18 cellular contexts compared by ENCODE assay signal in the genomic region with DNA sequence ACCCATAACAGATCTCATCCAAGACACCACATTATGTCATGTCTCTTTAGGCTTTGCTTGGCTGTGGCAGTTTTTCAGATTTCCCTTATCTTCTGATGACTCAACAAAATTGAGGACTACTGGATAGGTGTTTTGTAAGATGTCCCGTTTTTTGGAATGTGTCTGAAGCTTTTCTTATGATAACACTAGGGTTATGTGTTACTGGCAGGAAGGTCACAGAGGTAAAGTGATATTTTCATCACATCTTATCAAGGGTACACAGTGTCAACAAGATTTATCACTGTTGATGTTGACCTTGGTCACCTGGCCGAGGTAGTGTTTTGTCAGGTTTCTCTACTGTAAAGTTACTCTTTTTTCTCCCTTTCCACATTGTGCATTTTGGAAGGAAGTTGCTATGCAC. TPM values are rescaled to one million over a fixed set of nuclear protein-coding genes. Genes with fewer than 3 reads are reported as not detected.
A peak's percentile ranks its signal among the peaks of the same experiment; 100 is the strongest.
DNase-seq lines count a peak whose midpoint lies in the region; ATAC-seq, FAIRE-seq and TF ChIP-seq lines count a peak whose summit lies in the region.
"Had no signal": no experiment of that assay in that cellular context is flagged by ENCODE, and none has a peak within 500 bp of the region (broad histone marks: within the 10 kb centered on the region; RNA-seq: fewer than 3 reads in every experiment).

No MANE protein-coding gene starts in this region.

- TF ChIP-seq RAD21 in K562 (CRISPR knock-in tag; conservative IDR thresholded peaks at IDR 0.05 in 1 of 2, IDR thresholded peaks at IDR 0.05 in 1 of 2) (no peak), HepG2 (CRISPR knock-in tag; IDR thresholded peaks at IDR 0.05) (no peak)

- ATAC-seq in K562 = no peak
- no peak for ATAC-seq in HepG2
- no peak for ATAC-seq in GM18511 (IDR thresholded peaks at IDR 0.05; ENCODE audit: unreplicated experiment)
- no peak for ATAC-seq in HG03571 (IDR thresholded peaks at IDR 0.05; ENCODE audit: unreplicated experiment)

- POLR2A ChIA-PET in K562 (lab: Yijun Ruan, JAX) (interaction anchor here (0.6 to 1.4 kb wide), 2 partner anchors 13 to 417 kb away, joined by 3 to 5 read pairs; no protein-coding TSS in a partner anchor), HepG2 (lab: Yijun Ruan, JAX) (no interaction called here)

- in situ Hi-C loops in K562 (cut with MboI) (no loop called here), HepG2 (cut with HindIII; ENCODE audit: extremely low pct_ligation_motif_present, low pct_unique_long_range_greater_than_20kb) (no loop called here)

- no peak for TF ChIP-seq CTCF in K562 (IDR thresholded peaks at IDR 0.05 in 2 of 3, conservative IDR thresholded peaks at IDR 0.05 in 1 of 3; ENCODE audit: insufficient read depth in 2 of 3, low read depth in 1 of 3, low read length in 3 of 3)
- TF ChIP-seq CTCF in HepG2 (CRISPR knock-in tag; IDR thresholded peaks at IDR 0.05) = no peak

- H3K27ac ChIP-seq in K562 (ENCODE audit: extremely low read depth, low read depth, low read length) (no peak overlapping the region), HepG2 (ENCODE audit: extremely low read length, insufficient read depth, low read length) (no peak overlapping the region)
- H3K27ac ChIP-seq: C4-2B had no signal

- intact Hi-C loops in K562 (cut with micrococcal nuclease) = no loop called here
- intact Hi-C loops in HepG2 (cut with micrococcal nuclease; ENCODE audit: unreplicated experiment) = no loop called here

- H3K79me2 ChIP-seq in K562 (ENCODE audit: control insufficient read depth, insufficient read depth, low read length) (no peaks in the 10 kb centered on the region), HepG2 (ENCODE audit: insufficient read depth, low read length) (no peaks in the 10 kb centered on the region)

- H3K4me2 ChIP-seq in K562 (ENCODE audit: insufficient read depth, low read length) = no peak overlapping the region
- no peak overlapping the region for H3K4me2 ChIP-seq in HepG2 (ENCODE audit: low read depth, low read length)

- 4% methylated on average over 2 of the region's 2 CpGs for WGBS in K562 (ENCODE audit: insufficient coverage, low coverage, missing lambda C conversion rate)
- WGBS in HepG2 (ENCODE audit: low lambda C conversion rate) = 0% methylated on average over 2 of the region's 2 CpGs

- no peaks in the 10 kb centered on the region for H3K27me3 ChIP-seq in K562 (ENCODE audit: control insufficient read depth in 2 of 2, insufficient read depth in 2 of 2, low read length in 2 of 2)
- peaks cover 1 to 4% of the 10 kb centered on the region in 2 experiments; a peak in 2 of 5 replicates for H3K27me3 ChIP-seq in HepG2 (ENCODE audit: control insufficient read depth in 1 of 2, insufficient read depth in 2 of 2, low read length in 2 of 2)

- H3K9ac ChIP-seq in K562 (ENCODE audit: insufficient read depth in 1 of 2, low read depth in 2 of 2, low read length in 2 of 2) (no peak overlapping the region), HepG2 (ENCODE audit: insufficient read depth, low read depth, low read length) (no peak overlapping the region)

- TF ChIP-seq EP300 in K562 (IDR thresholded peaks at IDR 0.05; ENCODE audit: low read length) (peak; percentile 30; the same call in 1 of the 2 replicates), HepG2 (IDR thresholded peaks at IDR 0.05; ENCODE audit: low read depth in 2 of 2, low read length in 2 of 2) (peak in 1 of 2 experiments; percentile 9; a peak in 1 of 4 replicates), HepG2 (CRISPR knock-in tag; IDR thresholded peaks at IDR 0.05; ENCODE audit: borderline replicate concordance) (peak; percentile 50; the same call in 1 of the 2 replicates)

- H3K9me1 ChIP-seq in K562 (ENCODE audit: control insufficient read depth, insufficient read depth, low read length) = no peaks in the 10 kb centered on the region

- H3K36me3 ChIP-seq in K562 (ENCODE audit: control insufficient read depth, insufficient read depth, low read length) (no peaks in the 10 kb centered on the region), HepG2 (replicated peaks in 1 of 2; ENCODE audit: control insufficient read depth in 1 of 2, insufficient read depth in 2 of 2, low read length in 2 of 2) (no peaks in the 10 kb centered on the region)

- H2AFZ ChIP-seq in K562 (ENCODE audit: low read depth, low read length) (no peak overlapping the region), HepG2 (ENCODE audit: low read length) (no peak overlapping the region)

- CTCF ChIA-PET in K562 (lab: Yijun Ruan, JAX; ENCODE audit: low intra/inter-chr PET ratio) = no interaction called here
- CTCF ChIA-PET in HepG2 (lab: Yijun Ruan, JAX; ENCODE audit: low intra/inter-chr PET ratio, low total read pairs) = no interaction called here

- peak; percentile 23 for DNase-seq in HuH-7 (ENCODE audit: low spot score)
- DNase-seq in K562 (ENCODE audit: extremely low read depth in 1 of 4, low spot score in 3 of 4) = no peak
- peak; percentile 22 for DNase-seq in HepG2 (ENCODE audit: low spot score)
- DNase-seq in COLO668 (lab: John Stamatoyannopoulos, UW; ENCODE audit: unreplicated experiment) = no peak
- DNase-seq in retina = no peak
- DNase-seq: AML-193; CD4-positive, alpha-beta T cell; DMS153; DMS79 treated with DMSO at 0.1 percent for 48 hours; GF-D8; H9; KBM-7 had no signal

- H3K4me1 ChIP-seq in K562 (replicated peaks in 1 of 2; ENCODE audit: control insufficient read depth in 2 of 2, insufficient read depth in 2 of 2, low read length in 2 of 2) (no peaks in the 10 kb centered on the region; a peak in 1 of 5 replicates), HepG2 (ENCODE audit: insufficient read depth, low read length) (peaks cover 8% of the 10 kb centered on the region)

- H3K9me3 ChIP-seq in K562 (replicated peaks; ENCODE audit: control insufficient read depth, insufficient read depth, low read depth, low read length) = no peaks in the 10 kb centered on the region
- H3K9me3 ChIP-seq in HepG2 (ENCODE audit: low read length) = no peaks in the 10 kb centered on the region

- H4K20me1 ChIP-seq in K562 (replicated peaks; ENCODE audit: control insufficient read depth, insufficient read depth, low read length) (no peaks in the 10 kb centered on the region), HepG2 (ENCODE audit: insufficient read depth, low read length) (no peaks in the 10 kb centered on the region)

- TF ChIP-seq POLR2A in K562 (conservative IDR thresholded peaks at IDR 0.05) (no peak), HepG2 (IDR thresholded peaks at IDR 0.05; ENCODE audit: insufficient read depth in 1 of 2, low read depth in 2 of 2, low read length in 2 of 2) (no peak)

- no peak overlapping the region for H3K4me3 ChIP-seq in K562
- no peak overlapping the region for H3K4me3 ChIP-seq in HepG2 (replicated peaks in 1 of 3; ENCODE audit: insufficient read depth in 1 of 3, low read depth in 2 of 3, low read length in 3 of 3)

- FAIRE-seq in K562 (lab: Jason Lieb, UNC) (no peak), HepG2 (lab: Jason Lieb, UNC) (peak; percentile 47)
- FAIRE-seq: A204.1, H1 had no signal

- BruUV-seq in K562 (replicated peaks; lab: Mats Ljungman, UMichigan) = no TSS peak
- no TSS peak for BruUV-seq in HepG2 (replicated peaks; lab: Mats Ljungman, UMichigan)

TF ChIP-seq in K562, 482 proteins besides CTCF, POLR2A, EP300 and RAD21 (continues in another document):
- no peak for TF ChIP-seq HMGN3 (IDR thresholded peaks at IDR 0.05; ENCODE audit: borderline replicate concordance, extremely low read depth, insufficient read length, low read depth, low read length)

RNA-seq across cellular contexts. Expression of a gene that starts 44.8 kb away (rescaled TPM):
- not detected in 2 replicates for total RNA-seq in K562 (2011; cell fraction: chromatin; rRNA removed; ENCODE audit: low replicate concordance)
- not detected in 2 replicates for total RNA-seq in K562 (2011; cell fraction: nucleolus; rRNA removed)
- not detected in 2 replicates for total RNA-seq in K562 (2011; cell fraction: nucleoplasm; rRNA removed)
- total RNA-seq in K562 (2014; rRNA removed) (not detected in 2 replicates), K562 (2014; rRNA removed; fragmentation: Illumina TruSeq; extraction: Trizol) (not detected in 2 replicates), K562 (2015; rRNA removed; fragmentation: Illumina TruSeq; extraction: Trizol) (not detected in 2 replicates), K562 (2021) (not detected in 2 replicates), HepG2 (2016; rRNA removed; fragmentation: Illumina TruSeq; extraction: Trizol) (0.07 TPM in 1 of 2 replicates, not detected in the other)
- polyA plus RNA-seq in K562 (2011; rRNA removed) (not detected in 2 replicates), K562 (2014; fragmentation: Illumina TruSeq; extraction: Trizol) (not detected in 2 replicates), K562 (2014; fragmentation: Nextera tagmentation; extraction: Ambion mirVana) (not detected), K562 (2014; rRNA removed) (not detected in 2 replicates), HepG2 (2011; rRNA removed) (0.04 and 0.28 TPM in 2 replicates)
- not detected in 2 replicates for polyA plus RNA-seq in K562 (2011; cell fraction: cytosol; rRNA removed)
- polyA plus RNA-seq in K562 (2011; cell fraction: nucleus; rRNA removed) = not detected in 2 replicates
- polyA plus RNA-seq in K562 (2012) = 0.03 and 0.04 TPM in 2 replicates
- not detected in 2 replicates for polyA minus RNA-seq in K562 (2011; rRNA and poly(A)+ RNA removed)
- polyA minus RNA-seq in K562 (2011; cell fraction: cytosol; rRNA and poly(A)+ RNA removed) = not detected in 2 replicates
- not detected in 2 replicates for polyA minus RNA-seq in K562 (2011; cell fraction: nucleus; rRNA and poly(A)+ RNA removed)
- total RNA-seq in HepG2 (2016; cell fraction: cytosol; rRNA removed; fragmentation: Illumina TruSeq; extraction: Trizol; ENCODE audit: low read depth) = not detected in 2 replicates
- 0.15 and 0.22 TPM in 2 replicates for total RNA-seq in HepG2 (2016; cell fraction: insoluble cytoplasmic fraction; rRNA removed; fragmentation: Illumina TruSeq; extraction: Trizol)
- total RNA-seq in HepG2 (2016; cell fraction: membrane; rRNA removed; fragmentation: Illumina TruSeq; extraction: Trizol) = 0.07 and 0.19 TPM in 2 replicates
- total RNA-seq in HepG2 (2016; cell fraction: nucleus; rRNA removed; fragmentation: Illumina TruSeq; extraction: Trizol) = 0.25 TPM in 1 of 2 replicates, not detected in the other
- 0.07 TPM in 1 of 2 replicates, not detected in the other for polyA plus RNA-seq in HepG2 (2011; cell fraction: cytosol; rRNA removed)
- 0.09 TPM in 1 of 2 replicates, not detected in the other for polyA plus RNA-seq in HepG2 (2011; cell fraction: nucleus; rRNA removed)
- polyA plus RNA-seq in HepG2 (2012) = 0.13 and 0.47 TPM in 2 replicates
- 0.06 TPM in 1 of 2 replicates, not detected in the other for polyA plus RNA-seq in HepG2 (2016; cell fraction: cytosol; fragmentation: Illumina TruSeq; extraction: Trizol; ENCODE audit: low read depth)
- polyA plus RNA-seq in HepG2 (2016; cell fraction: insoluble cytoplasmic fraction; fragmentation: Illumina TruSeq; extraction: Trizol; ENCODE audit: low read depth) = 0.24 TPM in 1 of 2 replicates, not detected in the other
- polyA plus RNA-seq in HepG2 (2016; cell fraction: membrane; fragmentation: Illumina TruSeq; extraction: Trizol; ENCODE audit: low read depth) = not detected in 2 replicates
- polyA plus RNA-seq in HepG2 (2016; cell fraction: nucleus; fragmentation: Illumina TruSeq; extraction: Trizol; ENCODE audit: insufficient read depth, low read depth) = not detected in 2 replicates
- polyA minus RNA-seq in HepG2 (2011; rRNA and poly(A)+ RNA removed; ENCODE audit: low replicate concordance) = 0.22 TPM in 1 of 2 replicates, not detected in the other
- not detected in 2 replicates for polyA minus RNA-seq in HepG2 (2011; cell fraction: cytosol; rRNA and poly(A)+ RNA removed)
- 0.13 and 0.25 TPM in 2 replicates for polyA minus RNA-seq in HepG2 (2011; cell fraction: nucleus; rRNA and poly(A)+ RNA removed)
- total RNA-seq: CD4-positive, alpha-beta T cell; H1; H9 had no signal
- polyA plus RNA-seq: BJ, H1 had no signal

Comparison
In these comparisons a context has a peak if more than half of its experiments do, and no peak if none do; other contexts are left out.
1. DNase-seq: peak in HuH-7 (single experiment) and HepG2 (single experiment); none in K562 (0 of 4), COLO668 (single experiment) and retina (single experiment).